In the genomic region with DNA sequence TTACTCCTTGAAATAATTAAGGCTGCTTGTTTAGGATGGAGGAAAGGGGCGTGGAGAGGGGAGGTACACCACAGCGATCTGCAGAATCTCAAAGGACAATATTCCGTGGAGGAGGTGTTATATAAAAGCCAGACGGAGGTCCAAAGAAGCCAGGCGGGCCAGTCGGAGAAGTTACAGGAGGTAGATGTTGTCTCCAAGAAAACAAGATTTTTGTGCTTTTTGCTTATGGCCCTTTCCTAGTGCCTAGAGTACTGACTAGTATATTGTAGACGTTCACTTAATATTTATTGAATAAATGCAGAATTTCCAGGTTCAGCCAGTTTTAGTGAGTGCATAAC, we compare ENCODE assay signal across 8 cellular contexts. TPM values are rescaled to one million over a fixed set of nuclear protein-coding genes. Genes with fewer than 3 reads are reported as not detected.
DNase-seq lines count a peak whose midpoint lies in the region; ATAC-seq and TF ChIP-seq lines count a peak whose summit lies in the region.

No MANE protein-coding gene starts in this region.

- CTCF ChIA-PET in RWPE1 (lab: Yijun Ruan, JAX) = interaction anchor here (0.6 kb wide), 1 partner anchor 442 kb away, joined by 3 read pairs; no protein-coding TSS in a partner anchor

- H3K4me3 ChIP-seq in esophagus squamous epithelium = peak overlapping the region; percentile 71 to 97 (median 87)
- H3K4me3 ChIP-seq in ovary = peak overlapping the region; percentile 64

- ATAC-seq in GM21723 (IDR thresholded peaks at IDR 0.05; ENCODE audit: unreplicated experiment) = no peak
- ATAC-seq in HG03045 (IDR thresholded peaks at IDR 0.05; ENCODE audit: unreplicated experiment) = no peak

- H3K27me3 ChIP-seq in esophagus squamous epithelium = no peaks in the 10 kb centered on the region
- H3K27me3 ChIP-seq in ovary = no peaks in the 10 kb centered on the region

- POLR2A ChIA-PET in RWPE1 (lab: Yijun Ruan, JAX; ENCODE audit: low non-redundant PET) = no interaction called here

- TF ChIP-seq POLR2A in esophagus squamous epithelium (IDR thresholded peaks at IDR 0.05) (no peak), ovary (IDR thresholded peaks at IDR 0.05) (no peak)

- peaks cover 3 to 64% (median 9%) of the 10 kb centered on the region in 3 donors for H3K4me1 ChIP-seq in esophagus squamous epithelium
- H3K4me1 ChIP-seq in ovary (ENCODE audit: insufficient read depth) = peaks cover 3% of the 10 kb centered on the region

- peak; percentile 46 for DNase-seq in EH (ENCODE audit: low read depth)
- no peak for DNase-seq in RWPE1 (ENCODE audit: low spot score)
- DNase-seq in esophagus squamous epithelium (lab: John Stamatoyannopoulos, UW) = no peak
- no peak for DNase-seq in ovary
- DNase-seq in NAMALWA (ENCODE audit: low spot score) = no peak
- no peak for DNase-seq in NCI-H345 treated with DMSO at 0.1 percent for 48 hours (lab: John Stamatoyannopoulos, UW; ENCODE audit: unreplicated experiment)

- peak overlapping the region; percentile 82 for H3K27ac ChIP-seq in RWPE1
- H3K27ac ChIP-seq in esophagus squamous epithelium = peak overlapping the region; percentile 84 to 97 (median 94)
- no peak overlapping the region for H3K27ac ChIP-seq in ovary

- H3K36me3 ChIP-seq in esophagus squamous epithelium = peaks cover 0 to 5% (median 0%) of the 10 kb centered on the region in 3 donors
- no peaks in the 10 kb centered on the region for H3K36me3 ChIP-seq in ovary

- TF ChIP-seq CTCF in RWPE1 (conservative IDR thresholded peaks at IDR 0.05; ENCODE audit: low read depth) = no peak
- no peak for TF ChIP-seq CTCF in esophagus squamous epithelium (IDR thresholded peaks at IDR 0.05)
- no peak for TF ChIP-seq CTCF in ovary (IDR thresholded peaks at IDR 0.05)

- H3K9me3 ChIP-seq in esophagus squamous epithelium = no peaks in the 10 kb centered on the region
- H3K9me3 ChIP-seq in ovary = no peaks in the 10 kb centered on the region

- 16% methylated on average over 7 of the region's 7 CpGs for WGBS in esophagus squamous epithelium, 2 donors
- 6 to 8% (median 7%) methylated on average over 7 of the region's 7 CpGs for WGBS in ovary, 3 donors

- no peak for TF ChIP-seq EP300 in ovary (IDR thresholded peaks at IDR 0.05)

- intact Hi-C loops in esophagus squamous epithelium (cut with DNase I) = no loop called here
- intact Hi-C loops in ovary (cut with DNase I) = no loop called here

RNA-seq across cellular contexts. Expression of a gene that starts 0.8 kb away (rescaled TPM):
- total RNA-seq in esophagus squamous epithelium = 10 to 100 TPM; 45.8 to 64.9 (median 58.1) TPM
- total RNA-seq in ovary = 10 to 100 TPM in 3 of 7 donors, 1 to 10 TPM in 4; 5.7 to 15.4 (median 9.0) TPM
- 1 to 10 TPM; 6.3 to 9.6 TPM for polyA plus RNA-seq in ovary

RNA-seq across cellular contexts. Expression of a gene that starts 57.2 kb away (rescaled TPM):
- total RNA-seq in esophagus squamous epithelium (under 1 TPM in 1 of 4 donors, not detected in 3; 0.19 TPM), ovary (under 1 TPM in 1 of 7 donors, not detected in 6; 0.22 TPM)
- polyA plus RNA-seq in ovary = under 1 TPM in 1 of 2 donors, not detected in 1; 0.23 TPM

Comparison
In these comparisons a context has a peak if more than half of its experiments do, and no peak if none do; other contexts are left out.
1. H3K27ac ChIP-seq: peak in RWPE1 (single experiment) and esophagus squamous epithelium (4 of 4); none in ovary (0 of 2).